In the genomic region with DNA sequence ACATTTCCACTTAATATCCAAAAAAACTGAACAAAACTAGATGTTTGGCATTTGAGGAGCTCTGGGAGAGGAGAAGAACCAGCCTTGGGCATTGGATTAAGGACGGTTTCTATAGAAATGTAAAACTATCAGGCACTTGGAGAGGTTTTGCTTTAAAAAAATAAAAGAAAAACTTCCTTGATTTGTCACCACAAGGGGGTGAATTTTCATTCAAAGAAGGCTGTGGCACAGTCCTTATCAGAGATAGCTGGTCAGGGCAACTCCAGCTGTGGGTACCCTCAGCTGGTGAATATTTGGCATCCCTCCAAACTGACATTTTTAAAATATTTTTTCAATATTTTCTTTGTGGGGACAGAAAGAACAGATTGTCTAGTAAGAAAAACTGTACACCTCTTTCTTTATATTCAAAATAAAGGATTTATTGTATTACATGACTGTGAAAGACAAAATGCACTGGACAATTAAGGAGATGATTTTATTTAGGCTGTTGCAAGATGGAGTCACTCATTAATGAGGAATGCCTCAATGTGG, we compare ENCODE assay signal across 16 cellular contexts. TPM values are rescaled to one million over a fixed set of nuclear protein-coding genes. Genes with fewer than 3 reads are reported as not detected.
DNase-seq lines count a peak whose midpoint lies in the region; ATAC-seq, FAIRE-seq and TF ChIP-seq lines count a peak whose summit lies in the region.
"Had no signal": no experiment of that assay in that cellular context is flagged by ENCODE, and none has a peak within 500 bp of the region (broad histone marks: within the 10 kb centered on the region; RNA-seq: fewer than 3 reads in every experiment).

No MANE protein-coding gene starts in this region.

- H3K27me3 ChIP-seq in BJ (ENCODE audit: control insufficient read depth, insufficient read depth, low read length) (peaks cover 2% of the 10 kb centered on the region), Loucy (ENCODE audit: insufficient read depth, low read length, poor library complexity, severe bottlenecking) (no peaks in the 10 kb centered on the region)

- no peaks in the 10 kb centered on the region for H3K9me2 ChIP-seq in Loucy (replicated peaks; ENCODE audit: low read depth, low read length)

- no peak overlapping the region for H3K27ac Mint-ChIP-seq in activated CD8-positive, alpha-beta T cell treated with anti-CD3 and anti-CD28 coated beads, Interleukin-2, amount 10 ng/mL, durations not matched to agents 7 days and 5 days
- H3K27ac Mint-ChIP-seq: memory B cell; stimulated activated naive B cell treated with anti-CD40 and anti-IgM and Interleukin-4, amounts not matched to agents 10 μg/mL and 1 μg/mL and 100 μg/mL, for 72 hours had no signal

- no peak overlapping the region for H2AFZ ChIP-seq in Loucy (ENCODE audit: low read length)

- no peaks in the 10 kb centered on the region for H3K4me1 Mint-ChIP-seq in activated CD8-positive, alpha-beta T cell treated with anti-CD3 and anti-CD28 coated beads, Interleukin-2, amount 10 ng/mL, durations not matched to agents 7 days and 5 days (ENCODE audit: low read depth)

- POLR2A ChIA-PET in BJ (lab: Charles Lee), result interaction anchor here (0.6 kb wide), 1 partner anchor 1291 kb away, joined by 3 read pairs; no protein-coding TSS in a partner anchor
- POLR2A ChIA-PET in activated CD8-positive, alpha-beta T cell treated with anti-CD3 and anti-CD28 coated beads, Interleukin-2, amount 10 ng/mL, durations not matched to agents 7 days and 5 days (lab: Charles Lee), result interaction anchor here (0.6 kb wide), 1 partner anchor 737 kb away, joined by 3 read pairs; no protein-coding TSS in a partner anchor

- TF ChIP-seq CTCF in BJ (IDR thresholded peaks at IDR 0.05; ENCODE audit: insufficient read depth, low read depth, low read length), result peak; percentile 20; the same call in 1 of the 2 replicates
- peak; percentile 54 for TF ChIP-seq CTCF in Loucy (conservative IDR thresholded peaks at IDR 0.05; ENCODE audit: low read length)
- TF ChIP-seq CTCF in WI38 (IDR thresholded peaks at IDR 0.05; ENCODE audit: low read depth, low read length), result 0 out of 2 replicates have a peak, but pooled peaks have one; percentile 14

- H3K9me3 Mint-ChIP-seq in activated CD8-positive, alpha-beta T cell treated with anti-CD3 and anti-CD28 coated beads, Interleukin-2, amount 10 ng/mL, durations not matched to agents 7 days and 5 days (ENCODE audit: insufficient read depth), result no peaks in the 10 kb centered on the region
- H3K9me3 Mint-ChIP-seq: memory B cell; stimulated activated naive B cell treated with anti-CD40 and anti-IgM and Interleukin-4, amounts not matched to agents 10 μg/mL and 1 μg/mL and 100 μg/mL, for 72 hours had no signal

- H3K36me3 Mint-ChIP-seq in activated CD8-positive, alpha-beta T cell treated with anti-CD3 and anti-CD28 coated beads, Interleukin-2, amount 10 ng/mL, durations not matched to agents 7 days and 5 days (ENCODE audit: low read depth), result no peaks in the 10 kb centered on the region
- H3K36me3 Mint-ChIP-seq: memory B cell; stimulated activated naive B cell treated with anti-CD40 and anti-IgM and Interleukin-4, amounts not matched to agents 10 μg/mL and 1 μg/mL and 100 μg/mL, for 72 hours had no signal

- no peak overlapping the region for H3K4me3 ChIP-seq in BJ (ENCODE audit: low read depth, low read length)
- H3K4me3 ChIP-seq in Loucy (ENCODE audit: low read length, poor library complexity, severe bottlenecking), result no peak overlapping the region
- no peak overlapping the region for H3K4me3 ChIP-seq in WI38 (ENCODE audit: low read depth, low read length)

- peak; percentile 39 for ATAC-seq in left lobe of liver
- ATAC-seq in GM21526 (IDR thresholded peaks at IDR 0.05; ENCODE audit: low FRiP score, unreplicated experiment), result no peak
- ATAC-seq in HG03175 (IDR thresholded peaks at IDR 0.05; ENCODE audit: unreplicated experiment), result no peak
- no peak for ATAC-seq in activated CD8-positive, alpha-beta T cell treated with anti-CD3 and anti-CD28 coated beads, Interleukin-2, amount 10 ng/mL, durations not matched to agents 7 days and 5 days
- ATAC-seq: stimulated activated naive B cell treated with anti-CD40 and anti-IgM and Interleukin-4, amounts not matched to agents 10 μg/mL and 1 μg/mL and 100 μg/mL, for 72 hours had no signal

- H3K4me3 Mint-ChIP-seq in activated CD8-positive, alpha-beta T cell treated with anti-CD3 and anti-CD28 coated beads, Interleukin-2, amount 10 ng/mL, durations not matched to agents 7 days and 5 days, result no peak overlapping the region
- H3K4me3 Mint-ChIP-seq: memory B cell; stimulated activated naive B cell treated with anti-CD40 and anti-IgM and Interleukin-4, amounts not matched to agents 10 μg/mL and 1 μg/mL and 100 μg/mL, for 72 hours had no signal

- H3K27me3 Mint-ChIP-seq in activated CD8-positive, alpha-beta T cell treated with anti-CD3 and anti-CD28 coated beads, Interleukin-2, amount 10 ng/mL, durations not matched to agents 7 days and 5 days (ENCODE audit: low read depth), result no peaks in the 10 kb centered on the region
- H3K27me3 Mint-ChIP-seq: stimulated activated naive B cell treated with anti-CD40 and anti-IgM and Interleukin-4, amounts not matched to agents 10 μg/mL and 1 μg/mL and 100 μg/mL, for 72 hours had no signal

- CTCF ChIA-PET in BJ (lab: Yijun Ruan, JAX), result interaction anchor here (0.9 to 3.0 kb wide), 6 partner anchors 7 to 161 kb away, joined by 3 to 26 read pairs (median 4); no protein-coding TSS in a partner anchor
- CTCF ChIA-PET in activated CD8-positive, alpha-beta T cell treated with anti-CD3 and anti-CD28 coated beads, Interleukin-2, amount 10 ng/mL, durations not matched to agents 7 days and 5 days (lab: Charles Lee), result interaction anchor here (1.1 to 3.2 kb wide), 4 partner anchors 8 to 185 kb away, joined by 3 to 22 read pairs (median 4); no protein-coding TSS in a partner anchor

- no peak for DNase-seq in BJ (ENCODE audit: low read depth)
- no peak for DNase-seq in left lobe of liver (ENCODE audit: low spot score)
- no peak for DNase-seq in activated CD8-positive, alpha-beta T cell treated with anti-CD3 and anti-CD28 coated beads, Interleukin-2, amount 10 ng/mL, durations not matched to agents 7 days and 5 days
- no peak for DNase-seq in GM12891 (ENCODE audit: insufficient read length, low spot score)
- DNase-seq: C1 segment of cervical spinal cord; head of caudate nucleus; NCI-H1694 treated with DMSO at 0.1 percent for 48 hours; stimulated activated CD4-positive, alpha-beta T cell treated with anti-CD3 and anti-CD28 coated beads, Interleukin-2, amount 100 ng/mL, for 24 hours; stimulated activated naive B cell treated with anti-CD40 and anti-IgM and Interleukin-4, amounts not matched to agents 10 μg/mL and 1 μg/mL and 100 μg/mL, for 72 hours; T1000 had no signal

- no peaks in the 10 kb centered on the region for H3K9me3 ChIP-seq in Loucy (ENCODE audit: insufficient read depth, low read depth, low read length)

- H3F3A ChIP-seq in Loucy (ENCODE audit: low read depth), result no peaks in the 10 kb centered on the region

- no peaks in the 10 kb centered on the region for H3K79me2 ChIP-seq in Loucy (ENCODE audit: insufficient read depth, low read length)

- H3K9ac ChIP-seq in Loucy (ENCODE audit: low read depth, low read length, poor library complexity, severe bottlenecking), result no peak overlapping the region

- FAIRE-seq in GM12891 (lab: Jason Lieb, UNC), result no peak
- FAIRE-seq: HTR-8/SVneo had no signal

- H3K36me3 ChIP-seq in BJ (ENCODE audit: control insufficient read depth, insufficient read depth, low read length) (no peaks in the 10 kb centered on the region), Loucy (ENCODE audit: insufficient read depth, low read length) (no peaks in the 10 kb centered on the region)

- no peak overlapping the region for H3K4me2 ChIP-seq in Loucy (ENCODE audit: low read depth, low read length, poor library complexity, severe bottlenecking)

- TF ChIP-seq POLR2A in GM12891 (IDR thresholded peaks at IDR 0.05; ENCODE audit: low read depth, low read length), result no peak

- peaks cover 2% of the 10 kb centered on the region for H3K4me1 ChIP-seq in Loucy (ENCODE audit: insufficient read depth, low read length, poor library complexity, severe bottlenecking)

- H4K20me1 ChIP-seq in Loucy (ENCODE audit: insufficient read depth, low read length, poor library complexity, severe bottlenecking), result no peaks in the 10 kb centered on the region

TF ChIP-seq in GM12891, 5 proteins besides CTCF, POLR2A, EP300 and RAD21:
- TF ChIP-seq PAX5 (IDR thresholded peaks at IDR 0.05; ENCODE audit: insufficient read depth, low read length, severe bottlenecking) (no peak), SPI1 (IDR thresholded peaks at IDR 0.05; ENCODE audit: low read depth, low read length) (no peak), POU2F2 (IDR thresholded peaks at IDR 0.05; ENCODE audit: low read depth, low read length) (no peak), POLR2AphosphoS5 (IDR thresholded peaks at IDR 0.05; ENCODE audit: low read depth, low read length) (no peak), TAF1 (IDR thresholded peaks at IDR 0.05; ENCODE audit: low read depth, low read length) (no peak)

RNA-seq across cellular contexts. Expression of gene TBC1D8, which starts 46.1 kb away (rescaled TPM):
- polyA plus RNA-seq in BJ (2011; rRNA removed), result 5.9 and 8.8 TPM in 2 replicates
- polyA minus RNA-seq in BJ (2011; rRNA and poly(A)+ RNA removed), result 7.0 and 8.6 TPM in 2 replicates
- total RNA-seq in left lobe of liver, result 23.7 TPM
- total RNA-seq in activated CD8-positive, alpha-beta T cell treated with anti-CD3 and anti-CD28 coated beads, Interleukin-2, amount 10 ng/mL, durations not matched to agents 7 days and 5 days, result under 1 TPM; 0.29 to 0.70 TPM
- 16.4 TPM for polyA plus RNA-seq in GM12891 (2012; ENCODE audit: low read depth, missing spikeins)

RNA-seq across cellular contexts. Expression of gene CNOT11, which starts 55.4 kb away (rescaled TPM):
- polyA plus RNA-seq in BJ (2011; rRNA removed), result 63.0 and 68.6 TPM in 2 replicates
- 29.8 and 37.1 TPM in 2 replicates for polyA minus RNA-seq in BJ (2011; rRNA and poly(A)+ RNA removed)
- 17.8 TPM for total RNA-seq in left lobe of liver
- total RNA-seq in activated CD8-positive, alpha-beta T cell treated with anti-CD3 and anti-CD28 coated beads, Interleukin-2, amount 10 ng/mL, durations not matched to agents 7 days and 5 days, result 10 to 100 TPM; 64.4 to 64.7 TPM
- polyA plus RNA-seq in GM12891 (2012; ENCODE audit: low read depth, missing spikeins), result 31.4 TPM

Comparison
In these comparisons a context has a peak if more than half of its experiments do, and no peak if none do; other contexts are left out.
1. RNA of gene TBC1D8, which starts 46.1 kb away (total RNA-seq): 23.7 TPM in left lobe of liver (single experiment); 0.29 to 0.70 TPM in activated CD8-positive, alpha-beta T cell treated with anti-CD3 and anti-CD28 coated beads, Interleukin-2, amount 10 ng/mL, durations not matched to agents 7 days and 5 days; every median in the first group is over 10 times any median in the second.
2. Peak in every context shown above with its lines, with median percentiles within 50 percentile points of each other: CTCF ChIP-seq.